ENCODE assay signal across 8 cellular contexts in the genomic region with DNA sequence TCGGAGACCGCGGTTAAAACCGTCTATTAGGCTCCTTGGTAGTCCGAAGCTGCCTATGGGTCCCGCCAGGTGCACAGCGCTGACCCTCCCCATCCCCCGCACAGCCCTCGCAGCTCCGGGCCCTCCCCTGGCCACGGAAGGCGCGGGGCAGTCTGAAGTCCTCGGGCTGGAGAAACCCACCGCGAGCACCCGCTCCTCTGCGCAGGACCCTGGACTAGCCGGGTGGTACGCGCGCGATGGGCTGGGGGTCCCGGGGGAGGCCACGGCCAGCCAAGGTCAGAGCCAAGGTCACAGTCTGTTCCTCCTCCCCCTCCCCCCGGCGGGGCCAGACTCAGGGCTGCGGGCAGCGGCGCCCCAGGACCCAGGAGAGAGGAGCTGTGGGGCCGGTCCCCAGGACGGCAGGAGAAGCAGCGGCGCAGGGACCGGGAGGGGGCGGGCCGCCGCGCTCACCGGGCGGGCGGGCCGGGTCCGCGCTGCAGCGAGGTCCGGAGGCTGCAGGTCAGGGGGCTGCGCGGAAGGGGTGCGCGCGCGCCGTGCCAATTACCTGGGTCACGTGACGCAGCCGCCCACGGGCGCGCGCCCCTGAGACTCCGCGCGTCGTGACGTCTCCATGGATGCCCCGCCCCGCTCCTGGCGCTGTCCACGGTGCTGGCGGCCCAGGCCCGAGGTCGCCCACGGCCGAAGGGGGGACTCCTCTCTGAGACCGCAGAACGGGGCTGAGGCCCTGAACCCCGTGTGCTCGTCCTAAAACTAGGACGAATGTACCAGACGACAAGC. TPM values are rescaled to one million over a fixed set of nuclear protein-coding genes. Genes with fewer than 3 reads are reported as not detected.
A peak's percentile ranks its signal among the peaks of the same experiment; 100 is the strongest.
DNase-seq lines count a peak whose midpoint lies in the region; ATAC-seq and TF ChIP-seq lines count a peak whose summit lies in the region.

Gene OGDHL (minus strand): TSS at position 535 of the 777 bp plus-strand sequence. CDS start 3,731 bp downstream, outside the sequence.

- no peak within 1 kb of the TSS for H3K9ac ChIP-seq in fibroblast of lung (ENCODE audit: insufficient read depth, low read length)

- no peaks in the 10 kb centered on the region for H3K4me1 ChIP-seq in fibroblast of lung (ENCODE audit: control insufficient read depth, extremely low read depth, insufficient read depth, low read length)
- H3K4me1 ChIP-seq in testis = no peaks in the 10 kb centered on the region

- H3K4me3 ChIP-seq in fibroblast of lung (replicated peaks in 1 of 4; ENCODE audit: control extremely low read depth in 1 of 4, insufficient read depth in 1 of 4, low read depth in 3 of 4, low read length in 4 of 4) (peak within 1 kb of the TSS in 3 of 4 experiments; percentile 31 to 44 (median 37)), testis (peak within 1 kb of the TSS; percentile 57 to 65)

- H3K9me3 Mint-ChIP-seq in activated T-cell treated with anti-CD3 and anti-CD28 coated beads, Interleukin-2, amount 50 U/mL, for 4 hours = peaks cover 7% of the 10 kb centered on the region
- H3K9me3 Mint-ChIP-seq in natural killer cell = peaks cover 0 to 2% of the 10 kb centered on the region in 2 donors

- peaks cover 10% of the 10 kb centered on the region for H3K4me1 Mint-ChIP-seq in activated T-cell treated with anti-CD3 and anti-CD28 coated beads, Interleukin-2, amount 50 U/mL, for 4 hours (ENCODE audit: low read depth)
- H3K4me1 Mint-ChIP-seq in natural killer cell = peaks cover 4 to 5% of the 10 kb centered on the region in 2 donors

- H3K27ac ChIP-seq in fibroblast of lung (ENCODE audit: insufficient read depth, low read length) (no peak within 1 kb of the TSS), testis (no peak within 1 kb of the TSS)

- peaks cover 41% of the 10 kb centered on the region for H3K27me3 Mint-ChIP-seq in activated T-cell treated with anti-CD3 and anti-CD28 coated beads, Interleukin-2, amount 50 U/mL, for 4 hours (ENCODE audit: low read depth)
- H3K27me3 Mint-ChIP-seq in natural killer cell (ENCODE audit: low read depth in 2 of 2) = peaks cover 25 to 33% of the 10 kb centered on the region in 2 donors

- H3K27me3 ChIP-seq in fibroblast of lung (ENCODE audit: control insufficient read depth, insufficient read depth, low read length) = no peaks in the 10 kb centered on the region
- no peaks in the 10 kb centered on the region for H3K27me3 ChIP-seq in testis

- peak; percentile 34 to 43 for DNase-seq in activated CD4-positive, alpha-beta T cell treated with anti-CD3 and anti-CD28 coated beads for 24 hours (ENCODE audit: low read depth in 2 of 2)
- DNase-seq in activated CD4-positive, alpha-beta T cell treated with anti-CD3 and anti-CD28 coated beads, Interleukin-2, amount 50 U/mL, for 4 hours = no peak
- DNase-seq in NCI-H2196 (lab: John Stamatoyannopoulos, UW; ENCODE audit: unreplicated experiment) (peak; percentile 15), fibroblast of lung (ENCODE audit: low read depth in 2 of 2) (peak; percentile 23 to 40), natural killer cell (no peak), testis (peak; percentile 91)
- no peak for DNase-seq in activated T-cell treated with anti-CD3 and anti-CD28 coated beads, Interleukin-2, amount 50 U/mL, for 4 hours

- H2AFZ ChIP-seq in fibroblast of lung (ENCODE audit: low read length) = no peak within 1 kb of the TSS

- H3K36me3 Mint-ChIP-seq in activated T-cell treated with anti-CD3 and anti-CD28 coated beads, Interleukin-2, amount 50 U/mL, for 4 hours (ENCODE audit: insufficient read depth) = no peaks in the 10 kb centered on the region
- peaks cover 10% of the 10 kb centered on the region for H3K36me3 Mint-ChIP-seq in natural killer cell

- H3K4me3 Mint-ChIP-seq in activated T-cell treated with anti-CD3 and anti-CD28 coated beads, Interleukin-2, amount 50 U/mL, for 4 hours = peak within 1 kb of the TSS; percentile 55
- H3K4me3 Mint-ChIP-seq in natural killer cell = peak within 1 kb of the TSS; percentile 62

- intact Hi-C loops in natural killer cell (cut with micrococcal nuclease) = no loop called here
- intact Hi-C loops in testis (cut with DNase I; ENCODE audit: low total_unique reads) = no loop called here

- H3K79me2 ChIP-seq in fibroblast of lung (ENCODE audit: control insufficient read depth, insufficient read depth, low read length) = no peaks in the 10 kb centered on the region

- no peaks in the 10 kb centered on the region for H4K20me1 ChIP-seq in fibroblast of lung (ENCODE audit: control insufficient read depth, extremely low read depth, insufficient read depth, low read length)

- TF ChIP-seq CTCF in fibroblast of lung (conservative IDR thresholded peaks at IDR 0.05 in 1 of 2, IDR thresholded peaks at IDR 0.05 in 1 of 2; ENCODE audit: low read depth in 1 of 2, low read length in 2 of 2) = no peak
- TF ChIP-seq CTCF in natural killer cell (IDR thresholded peaks at IDR 0.05) = no peak
- no peak for TF ChIP-seq CTCF in testis (IDR thresholded peaks at IDR 0.05)

- peak within 1 kb of the TSS; percentile 64 for H3K4me2 ChIP-seq in fibroblast of lung (ENCODE audit: extremely low read depth, insufficient read depth, low read length)

- no peaks in the 10 kb centered on the region for H3K36me3 ChIP-seq in fibroblast of lung (ENCODE audit: control insufficient read depth, insufficient read depth, low read length)
- H3K36me3 ChIP-seq in testis (ENCODE audit: low read depth, missing control alignments) = no peaks in the 10 kb centered on the region

- WGBS in testis, 2 donors = 1 to 2% methylated on average over 10 to 77 of the region's 81 CpGs

- no peak within 1 kb of the TSS for H3K27ac Mint-ChIP-seq in natural killer cell

- H3K9me3 ChIP-seq in fibroblast of lung (ENCODE audit: control insufficient read depth, insufficient read depth, low read depth, low read length) = no peaks in the 10 kb centered on the region
- H3K9me3 ChIP-seq in testis = no peaks in the 10 kb centered on the region

- TF ChIP-seq POLR2A in testis (IDR thresholded peaks at IDR 0.05) = no peak

- ATAC-seq in HG02870 (IDR thresholded peaks at IDR 0.05; ENCODE audit: unreplicated experiment) (peak; percentile 73), natural killer cell (peak; percentile 55 to 78 (median 59))
- peak; percentile 78 to 84 for ATAC-seq in activated T-cell treated with anti-CD3 and anti-CD28 coated beads, Interleukin-2, amount 50 U/mL, for 4 hours

RNA-seq across cellular contexts. Expression of gene OGDHL, which starts in this region (rescaled TPM):
- total RNA-seq in activated T-cell treated with anti-CD3 and anti-CD28 coated beads, Interleukin-2, amount 50 U/mL, for 4 hours = under 1 TPM; 0.30 to 0.43 (median 0.37) TPM
- under 0.01 TPM in 2 replicates for total RNA-seq in fibroblast of lung
- polyA plus RNA-seq in fibroblast of lung = 0.06 and 0.08 TPM in 2 replicates
- polyA plus RNA-seq in fibroblast of lung (2012) = 0.03 and 0.05 TPM in 2 replicates
- polyA minus RNA-seq in fibroblast of lung (ENCODE audit: low replicate concordance) = not detected in 2 replicates
- not detected for total RNA-seq in natural killer cell
- 10 to 100 TPM; 10.7 to 16.6 TPM for total RNA-seq in testis
- polyA plus RNA-seq in testis (ENCODE audit: insufficient read depth, low read depth, low replicate concordance) = 6.4 TPM

Comparison
In these comparisons a context has a peak if more than half of its experiments do, and no peak if none do; other contexts are left out.
1. RNA of gene OGDHL (total RNA-seq): 10.7 to 16.6 TPM in testis; 0.30 to 0.43 TPM in activated T-cell treated with anti-CD3 and anti-CD28 coated beads, Interleukin-2, amount 50 U/mL, for 4 hours, under 0.01 TPM in fibroblast of lung and not detected in natural killer cell; every median in the first group is over 4 times any median in the second.
2. DNase-seq: peak in activated CD4-positive, alpha-beta T cell treated with anti-CD3 and anti-CD28 coated beads for 24 hours (2 of 2), NCI-H2196 (single experiment) and testis (single experiment); none in activated CD4-positive, alpha-beta T cell treated with anti-CD3 and anti-CD28 coated beads, Interleukin-2, amount 50 U/mL, for 4 hours (0 of 2), activated T-cell treated with anti-CD3 and anti-CD28 coated beads, Interleukin-2, amount 50 U/mL, for 4 hours (single experiment) and natural killer cell (single experiment).
3. Peak in ATAC-seq in activated T-cell treated with anti-CD3 and anti-CD28 coated beads, Interleukin-2, amount 50 U/mL, for 4 hours; RNA of the gene not detected or under 1 TPM.
4. Peak in DNase-seq, H3K4me3 ChIP-seq and H3K4me2 ChIP-seq in fibroblast of lung; RNA of the gene not detected or under 1 TPM.
5. Peak in ATAC-seq in natural killer cell; RNA of the gene not detected or under 1 TPM.
6. Peak in every context shown above with its lines, with median percentiles within 50 percentile points of each other: ATAC-seq.